ENCODE assay signal across 9 cellular contexts in genomic region chr13:112969692-112970338, GRCh38. TPM values are rescaled to one million over a fixed set of nuclear protein-coding genes. Genes with fewer than 3 reads are reported as not detected.
DNase-seq lines count a peak whose midpoint lies in the region; ATAC-seq and TF ChIP-seq lines count a peak whose summit lies in the region.
"Had no signal": no experiment of that assay in that cellular context is flagged by ENCODE, and none has a peak within 500 bp of the region (broad histone marks: within the 10 kb centered on the region; RNA-seq: fewer than 3 reads in every experiment).

No MANE protein-coding gene starts in this region.

- TF ChIP-seq CTCF in foreskin keratinocyte (conservative IDR thresholded peaks at IDR 0.05), result no peak
- TF ChIP-seq CTCF in psoas muscle (IDR thresholded peaks at IDR 0.05), result no peak

- no peaks in the 10 kb centered on the region for H3K36me3 ChIP-seq in ES-I3 (ENCODE audit: insufficient read depth, low read length)
- no peaks in the 10 kb centered on the region for H3K36me3 ChIP-seq in NT2/D1 (ENCODE audit: insufficient read depth, insufficient read length, low read length)
- H3K36me3 ChIP-seq in psoas muscle (ENCODE audit: insufficient read depth in 1 of 2, low read depth in 1 of 2), result no peaks in the 10 kb centered on the region

- intact Hi-C loops in psoas muscle (cut with DNase I), result no loop called here

- H3K4me1 ChIP-seq in ES-I3 (ENCODE audit: insufficient read depth, low read length) (peaks cover 6% of the 10 kb centered on the region; the same call in 1 of the 2 replicates), NT2/D1 (ENCODE audit: insufficient read depth, insufficient read length) (peaks cover 5% of the 10 kb centered on the region), foreskin keratinocyte (no peaks in the 10 kb centered on the region), psoas muscle (peaks cover 7% of the 10 kb centered on the region)

- no peaks in the 10 kb centered on the region; the same call in 1 of the 2 replicates for H3K9me3 ChIP-seq in ES-I3 (ENCODE audit: control insufficient read depth, insufficient read depth, low read length)
- peaks cover 9% of the 10 kb centered on the region; the same call in 1 of the 2 replicates for H3K9me3 ChIP-seq in NT2/D1 (ENCODE audit: insufficient read depth, low read length)
- H3K9me3 ChIP-seq in psoas muscle, result no peaks in the 10 kb centered on the region

- H3K4me3 ChIP-seq in NT2/D1 (ENCODE audit: insufficient read length, low read depth) (peak overlapping the region; percentile 55), psoas muscle (peak overlapping the region; percentile 53)

- ATAC-seq in foreskin keratinocyte (peak; percentile 7), psoas muscle (no peak), HG03571 (IDR thresholded peaks at IDR 0.05; ENCODE audit: unreplicated experiment) (no peak)

- H3K27me3 ChIP-seq in NT2/D1 (ENCODE audit: insufficient read depth, insufficient read length) (peaks cover 41% of the 10 kb centered on the region), foreskin keratinocyte (peaks cover 54% of the 10 kb centered on the region), psoas muscle (ENCODE audit: insufficient read depth in 3 of 3, low read length in 2 of 3) (peaks cover 5 to 79% (median 26%) of the 10 kb centered on the region in 3 donors)

- no peak for DNase-seq in NT2/D1 (ENCODE audit: low read depth, low spot score)
- DNase-seq in foreskin keratinocyte, result no peak
- peak in 1 of 2 donors; percentile 8 for DNase-seq in psoas muscle
- DNase-seq in effector CD4-positive, alpha-beta T cell, result no peak
- DNase-seq in pons (ENCODE audit: low spot score), result no peak
- DNase-seq in LoVo (ENCODE audit: low spot score), result no peak
- DNase-seq: cortex of kidney had no signal

- WGBS in psoas muscle, 3 donors, result 24 to 26% (median 25%) methylated on average over 13 of the region's 13 CpGs

- H3K27ac ChIP-seq in foreskin keratinocyte, result no peak overlapping the region
- no peak overlapping the region for H3K27ac ChIP-seq in psoas muscle

- peak overlapping the region; percentile 78; the same call in 1 of the 2 replicates for H3K9ac ChIP-seq in ES-I3 (ENCODE audit: low read depth, low read length)
- H3K9ac ChIP-seq in NT2/D1 (ENCODE audit: insufficient read length, low read depth), result peak overlapping the region; percentile 67

RNA-seq across cellular contexts. Expression of gene MCF2L, which starts 0.8 kb away (rescaled TPM):
- total RNA-seq in foreskin keratinocyte (0.07 TPM in 1 of 2 replicates, not detected in the other), psoas muscle (10 to 100 TPM; 14.3 to 40.5 (median 23.3) TPM)
- polyA plus RNA-seq in foreskin keratinocyte (0.06 TPM in 1 of 2 replicates, not detected in the other), psoas muscle (10 to 100 TPM in 2 of 3 donors, 1 to 10 TPM in 1; 9.1 to 22.0 (median 18.7) TPM)

Comparison
In these comparisons a context has a peak if more than half of its experiments do, and no peak if none do; other contexts are left out.
1. RNA of gene MCF2L, which starts 0.8 kb away (total RNA-seq): 14.3 to 40.5 TPM in psoas muscle; 0.07 TPM in foreskin keratinocyte; every median in the first group is over 10 times any median in the second.